Comparison of ENCODE assay signal across 26 cellular contexts in the genomic region with DNA sequence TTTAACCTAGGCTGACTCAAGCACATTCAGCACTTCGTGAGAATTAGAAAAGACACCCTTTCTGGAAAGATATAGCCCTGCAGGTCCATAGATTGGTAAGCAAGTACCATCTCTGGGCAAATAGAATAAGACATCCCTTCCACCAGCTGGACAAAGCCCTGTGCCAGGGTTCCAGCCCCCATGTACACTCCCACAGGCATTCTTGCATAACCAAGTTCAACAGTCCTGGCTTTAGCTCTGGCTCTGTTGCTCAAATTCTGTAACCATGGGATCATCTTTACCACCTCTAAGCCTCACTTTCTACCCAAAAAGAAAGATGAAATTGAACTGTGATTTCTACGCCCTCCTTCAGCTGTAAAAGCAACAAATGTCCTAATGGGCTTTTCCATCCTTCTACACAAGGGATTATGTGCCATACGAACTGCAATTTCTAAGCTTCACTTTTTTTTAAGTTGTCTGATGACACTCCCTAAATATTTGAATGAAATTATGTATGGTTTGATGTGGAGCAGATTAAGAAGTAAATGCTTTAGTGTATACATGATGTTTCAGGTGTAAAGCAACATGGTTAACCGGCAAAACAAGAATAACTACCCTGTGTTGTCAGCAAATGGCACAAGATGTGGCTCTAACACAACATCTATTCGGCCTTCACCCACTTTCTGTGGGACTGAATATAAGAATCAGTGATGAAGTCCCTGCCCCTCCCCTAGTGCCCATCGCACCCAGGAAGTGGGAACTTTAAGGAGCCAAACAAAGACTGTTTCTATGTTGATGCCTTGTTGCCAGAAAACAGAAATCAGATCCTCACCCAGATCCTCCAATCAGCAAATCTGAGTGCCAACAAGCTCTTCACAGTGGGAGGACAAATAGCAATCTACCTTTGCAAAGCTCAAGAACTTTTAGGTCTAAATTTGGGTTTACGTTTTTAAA.
A peak's percentile ranks its signal among the peaks of the same experiment; 100 is the strongest.
DNase-seq lines count a peak whose midpoint lies in the region; ATAC-seq, FAIRE-seq and TF ChIP-seq lines count a peak whose summit lies in the region.
"Had no signal": no experiment of that assay in that cellular context is flagged by ENCODE, and none has a peak within 500 bp of the region (broad histone marks: within the 10 kb centered on the region; RNA-seq: fewer than 3 reads in every experiment).

No MANE protein-coding gene starts in this region.

- in situ Hi-C loops in HepG2 (cut with HindIII; ENCODE audit: extremely low pct_ligation_motif_present, low pct_unique_long_range_greater_than_20kb): loop anchor here (25.0 kb wide), 2 partner anchors 457 to 732 kb away; no protein-coding TSS in a partner anchor

- no peaks in the 10 kb centered on the region for H3K36me3 Mint-ChIP-seq in activated CD8-positive, alpha-beta T cell treated with anti-CD3 and anti-CD28 coated beads, Interleukin-2, amount 10 ng/mL, durations not matched to agents 7 days and 5 days (ENCODE audit: low read depth)
- H3K36me3 Mint-ChIP-seq: stimulated activated effector memory CD8-positive, alpha-beta T cell treated with anti-CD3 and anti-CD28 coated beads, Interleukin-12 subunit alpha, Interleukin-12 subunit beta, amount 100 ng/mL, for 72 hours had no signal

- H3F3A ChIP-seq in PC-3 (ENCODE audit: low read length, unreplicated experiment): no peaks in the 10 kb centered on the region

- H3K36me3 ChIP-seq in right lobe of liver (no peaks in the 10 kb centered on the region), HepG2 (replicated peaks in 1 of 2; ENCODE audit: control insufficient read depth in 1 of 2, insufficient read depth in 2 of 2, low read length in 2 of 2) (no peaks in the 10 kb centered on the region), adipocyte (ENCODE audit: control insufficient read depth, insufficient read depth, low read length, severe bottlenecking) (no peaks in the 10 kb centered on the region), PC-3 (ENCODE audit: low read depth, low read length) (no peaks in the 10 kb centered on the region)
- H3K36me3 ChIP-seq: cardiac muscle cell, uterus had no signal

- no peaks in the 10 kb centered on the region for H3K79me2 ChIP-seq in HepG2 (ENCODE audit: insufficient read depth, low read length)
- H3K79me2 ChIP-seq in PC-3 (ENCODE audit: low read length): no peaks in the 10 kb centered on the region

- POLR2A ChIA-PET in HepG2 (lab: Yijun Ruan, JAX): no interaction called here
- POLR2A ChIA-PET in activated CD8-positive, alpha-beta T cell treated with anti-CD3 and anti-CD28 coated beads, Interleukin-2, amount 10 ng/mL, durations not matched to agents 7 days and 5 days (lab: Charles Lee): no interaction called here
- POLR2A ChIA-PET in PC-3 (lab: Charles Lee; ENCODE audit: unreplicated experiment): interaction anchor here (0.6 kb wide), 1 partner anchor 239 kb away, joined by 6 read pairs; no protein-coding TSS in a partner anchor

- H3K4me3 Mint-ChIP-seq in activated CD8-positive, alpha-beta T cell treated with anti-CD3 and anti-CD28 coated beads, Interleukin-2, amount 10 ng/mL, durations not matched to agents 7 days and 5 days: no peak overlapping the region
- H3K4me3 Mint-ChIP-seq: activated CD8-positive, alpha-beta T cell treated with anti-CD3 and anti-CD28 coated beads for 36 hours; stimulated activated effector memory CD8-positive, alpha-beta T cell treated with anti-CD3 and anti-CD28 coated beads, Interleukin-12 subunit alpha, Interleukin-12 subunit beta, amount 100 ng/mL, for 72 hours had no signal

- H3K9me3 Mint-ChIP-seq in activated CD8-positive, alpha-beta T cell treated with anti-CD3 and anti-CD28 coated beads, Interleukin-2, amount 10 ng/mL, durations not matched to agents 7 days and 5 days (ENCODE audit: insufficient read depth): no peaks in the 10 kb centered on the region
- H3K9me3 Mint-ChIP-seq: activated CD8-positive, alpha-beta T cell treated with anti-CD3 and anti-CD28 coated beads for 36 hours; stimulated activated effector memory CD8-positive, alpha-beta T cell treated with anti-CD3 and anti-CD28 coated beads, Interleukin-12 subunit alpha, Interleukin-12 subunit beta, amount 100 ng/mL, for 72 hours had no signal

- no peak for TF ChIP-seq POLR2A in right lobe of liver (IDR thresholded peaks at IDR 0.05)
- TF ChIP-seq POLR2A in HepG2 (IDR thresholded peaks at IDR 0.05; ENCODE audit: insufficient read depth in 1 of 2, low read depth in 2 of 2, low read length in 2 of 2): no peak

- H3K4me2 ChIP-seq in HepG2 (ENCODE audit: low read depth, low read length) (no peak overlapping the region), PC-3 (ENCODE audit: low read length) (no peak overlapping the region)

- H3K27me3 ChIP-seq in right lobe of liver (no peaks in the 10 kb centered on the region), HepG2 (ENCODE audit: control insufficient read depth in 1 of 2, insufficient read depth in 2 of 2, low read length in 2 of 2) (no peaks in the 10 kb centered on the region), adipocyte (replicated peaks; ENCODE audit: control insufficient read depth, insufficient read depth, low read length) (no peaks in the 10 kb centered on the region), PC-3 (ENCODE audit: low read length) (no peaks in the 10 kb centered on the region)
- H3K27me3 ChIP-seq: adrenal gland, cardiac muscle cell, uterus had no signal

- H3K4me3 ChIP-seq in right lobe of liver: no peak overlapping the region
- H3K4me3 ChIP-seq in HepG2 (replicated peaks in 1 of 3; ENCODE audit: insufficient read depth in 1 of 3, low read depth in 2 of 3, low read length in 3 of 3): no peak overlapping the region
- H3K4me3 ChIP-seq in adipocyte (ENCODE audit: low read length): no peak overlapping the region
- no peak overlapping the region for H3K4me3 ChIP-seq in PC-3 (ENCODE audit: low read length)
- H3K4me3 ChIP-seq: adrenal gland, cardiac muscle cell, K562, psoas muscle, uterus had no signal

- 67% methylated on average over 7 of the region's 7 CpGs for WGBS in right lobe of liver (ENCODE audit: insufficient coverage, low coverage, low lambda C conversion rate, missing lambda C conversion rate)
- 16% methylated on average over 7 of the region's 7 CpGs for WGBS in HepG2 (ENCODE audit: low lambda C conversion rate)

- TF ChIP-seq EP300 in HepG2 (IDR thresholded peaks at IDR 0.05; ENCODE audit: low read depth in 2 of 2, low read length in 2 of 2): no peak
- TF ChIP-seq EP300 in HepG2 (CRISPR knock-in tag; IDR thresholded peaks at IDR 0.05; ENCODE audit: borderline replicate concordance): no peak

- H3K9me3 ChIP-seq in right lobe of liver (no peaks in the 10 kb centered on the region), HepG2 (ENCODE audit: low read length) (no peaks in the 10 kb centered on the region), adipocyte (ENCODE audit: control insufficient read depth, low read length) (no peaks in the 10 kb centered on the region), PC-3 (ENCODE audit: low read length) (no peaks in the 10 kb centered on the region)
- H3K9me3 ChIP-seq: adrenal gland, psoas muscle, uterus had no signal

- H3K27ac Mint-ChIP-seq in activated CD8-positive, alpha-beta T cell treated with anti-CD3 and anti-CD28 coated beads, Interleukin-2, amount 10 ng/mL, durations not matched to agents 7 days and 5 days: no peak overlapping the region
- H3K27ac Mint-ChIP-seq: activated CD8-positive, alpha-beta T cell treated with anti-CD3 and anti-CD28 coated beads for 36 hours; stimulated activated effector memory CD8-positive, alpha-beta T cell treated with anti-CD3 and anti-CD28 coated beads, Interleukin-12 subunit alpha, Interleukin-12 subunit beta, amount 100 ng/mL, for 72 hours had no signal

- H2AFZ ChIP-seq in HepG2 (ENCODE audit: low read length) (no peak overlapping the region), PC-3 (ENCODE audit: low read length) (no peak overlapping the region)

- H3K4me1 ChIP-seq in right lobe of liver: no peaks in the 10 kb centered on the region
- H3K4me1 ChIP-seq in HepG2 (ENCODE audit: insufficient read depth, low read length): peaks cover 2% of the 10 kb centered on the region; the same call in 1 of the 2 replicates
- peaks cover 5% of the 10 kb centered on the region for H3K4me1 ChIP-seq in adipocyte (ENCODE audit: control insufficient read depth, insufficient read depth, low read length)
- H3K4me1 ChIP-seq in PC-3 (ENCODE audit: insufficient read depth, low read length): no peaks in the 10 kb centered on the region
- H3K4me1 ChIP-seq: adrenal gland, psoas muscle, uterus had no signal

- FAIRE-seq in HepG2 (lab: Jason Lieb, UNC): no peak
- FAIRE-seq: G401.6, K562, small intestine had no signal

- BruUV-seq in HepG2 (replicated peaks; lab: Mats Ljungman, UMichigan): no TSS peak
- BruUV-seq in PC-3 (replicated peaks; lab: Mats Ljungman, UMichigan): no TSS peak

- H3K9me2 ChIP-seq in PC-3 (replicated peaks; ENCODE audit: low read length): no peaks in the 10 kb centered on the region

- CTCF ChIA-PET in HepG2 (lab: Yijun Ruan, JAX; ENCODE audit: low intra/inter-chr PET ratio, low total read pairs): no interaction called here
- CTCF ChIA-PET in activated CD8-positive, alpha-beta T cell treated with anti-CD3 and anti-CD28 coated beads, Interleukin-2, amount 10 ng/mL, durations not matched to agents 7 days and 5 days (lab: Charles Lee): no interaction called here
- CTCF ChIA-PET in PC-3 (lab: Charles Lee): no interaction called here

- intact Hi-C loops in right lobe of liver (cut with DNase I): loop anchor here in 1 of 2 donors (5.0 kb wide), 1 partner anchor 247 kb away; no protein-coding TSS in a partner anchor
- intact Hi-C loops in HepG2 (cut with micrococcal nuclease; ENCODE audit: unreplicated experiment): no loop called here
- intact Hi-C loops in PC-3 (cut with micrococcal nuclease): no loop called here

- H4K20me1 ChIP-seq in HepG2 (ENCODE audit: insufficient read depth, low read length): no peaks in the 10 kb centered on the region
- no peaks in the 10 kb centered on the region for H4K20me1 ChIP-seq in PC-3 (ENCODE audit: low read length)

- ATAC-seq in right lobe of liver (peak; percentile 45 to 90 (median 76)), HepG2 (no peak), PC-3 (no peak)
- ATAC-seq in activated CD8-positive, alpha-beta T cell treated with anti-CD3 and anti-CD28 coated beads, Interleukin-2, amount 10 ng/mL, durations not matched to agents 7 days and 5 days: no peak
- ATAC-seq: activated CD4-positive, CD25-positive, alpha-beta regulatory T cell treated with anti-CD3 and anti-CD28 coated beads, Interleukin-2, amount 50 U/mL, for 24 hours; activated CD8-positive, alpha-beta T cell treated with anti-CD3 and anti-CD28 coated beads for 36 hours; K562; psoas muscle; stimulated activated effector memory CD8-positive, alpha-beta T cell treated with anti-CD3 and anti-CD28 coated beads, Interleukin-12 subunit alpha, Interleukin-12 subunit beta, amount 100 ng/mL, for 72 hours had no signal

- H3K9ac ChIP-seq in HepG2 (ENCODE audit: insufficient read depth, low read depth, low read length) (no peak overlapping the region), adipocyte (ENCODE audit: low read length) (no peak overlapping the region), PC-3 (ENCODE audit: low read length) (no peak overlapping the region)

- H3K27me3 Mint-ChIP-seq in activated CD8-positive, alpha-beta T cell treated with anti-CD3 and anti-CD28 coated beads, Interleukin-2, amount 10 ng/mL, durations not matched to agents 7 days and 5 days (ENCODE audit: low read depth): peaks cover 7% of the 10 kb centered on the region

- DNase-seq in right lobe of liver (peak in 1 of 3 donors; percentile 55), HepG2 (ENCODE audit: low spot score) (no peak), adipocyte (ENCODE audit: low read depth) (peak; percentile 36), fibroblast of the conjunctiva (ENCODE audit: low read depth) (peak; percentile 30), ecto neural progenitor cell (ENCODE audit: low spot score) (no peak), PC-3 (no peak), AG08395 (ENCODE audit: low spot score) (no peak)
- no peak for DNase-seq in activated CD8-positive, alpha-beta T cell treated with anti-CD3 and anti-CD28 coated beads, Interleukin-2, amount 10 ng/mL, durations not matched to agents 7 days and 5 days
- DNase-seq: activated CD8-positive, alpha-beta T cell treated with anti-CD3 and anti-CD28 coated beads for 36 hours; activated T-cell treated with anti-CD3 and anti-CD28 coated beads, Interleukin-2, amount 50 U/mL, for 1 hour; adrenal gland; DMS 273 treated with DMSO at 0.1 percent for 48 hours; HCEC 1CT; MV-4-11; NCI-H1930; NCI-H524 treated with DMSO at 0.1 percent for 48 hours; psoas muscle; small intestine; stimulated activated CD4-positive, alpha-beta T cell treated with anti-CD3 and anti-CD28 coated beads, Interleukin-2, amount 100 ng/mL, for 24 hours; uterus had no signal

- H3K27ac ChIP-seq in right lobe of liver (no peak overlapping the region), HepG2 (ENCODE audit: extremely low read length, insufficient read depth, low read length) (no peak overlapping the region), PC-3 (ENCODE audit: low read length) (no peak overlapping the region)
- H3K27ac ChIP-seq: adrenal gland, cardiac muscle cell, psoas muscle, RWPE1, uterus had no signal

- H3K4me1 Mint-ChIP-seq in activated CD8-positive, alpha-beta T cell treated with anti-CD3 and anti-CD28 coated beads, Interleukin-2, amount 10 ng/mL, durations not matched to agents 7 days and 5 days (ENCODE audit: low read depth): no peaks in the 10 kb centered on the region
- H3K4me1 Mint-ChIP-seq: stimulated activated effector memory CD8-positive, alpha-beta T cell treated with anti-CD3 and anti-CD28 coated beads, Interleukin-12 subunit alpha, Interleukin-12 subunit beta, amount 100 ng/mL, for 72 hours had no signal

- no peak for TF ChIP-seq RAD21 in HepG2 (CRISPR knock-in tag; IDR thresholded peaks at IDR 0.05)

- no peak for TF ChIP-seq CTCF in right lobe of liver (IDR thresholded peaks at IDR 0.05)
- no peak for TF ChIP-seq CTCF in HepG2 (CRISPR knock-in tag; IDR thresholded peaks at IDR 0.05)
- TF ChIP-seq CTCF in PC-3 (conservative IDR thresholded peaks at IDR 0.05; ENCODE audit: low read depth, low read length): no peak

Comparison
In these comparisons a context has a peak if more than half of its experiments do, and no peak if none do; other contexts are left out.
1. ATAC-seq: peak in right lobe of liver (4 of 4); none in HepG2 (single experiment), activated CD8-positive, alpha-beta T cell treated with anti-CD3 and anti-CD28 coated beads, Interleukin-2, amount 10 ng/mL, durations not matched to agents 7 days and 5 days (single experiment) and PC-3 (single experiment).
2. DNase-seq: peak in adipocyte (single experiment) and fibroblast of the conjunctiva (single experiment); none in HepG2 (single experiment), activated CD8-positive, alpha-beta T cell treated with anti-CD3 and anti-CD28 coated beads, Interleukin-2, amount 10 ng/mL, durations not matched to agents 7 days and 5 days (single experiment), ecto neural progenitor cell (single experiment), PC-3 (single experiment) and AG08395 (single experiment).